26 cellular contexts compared by ENCODE assay signal in the genomic region with DNA sequence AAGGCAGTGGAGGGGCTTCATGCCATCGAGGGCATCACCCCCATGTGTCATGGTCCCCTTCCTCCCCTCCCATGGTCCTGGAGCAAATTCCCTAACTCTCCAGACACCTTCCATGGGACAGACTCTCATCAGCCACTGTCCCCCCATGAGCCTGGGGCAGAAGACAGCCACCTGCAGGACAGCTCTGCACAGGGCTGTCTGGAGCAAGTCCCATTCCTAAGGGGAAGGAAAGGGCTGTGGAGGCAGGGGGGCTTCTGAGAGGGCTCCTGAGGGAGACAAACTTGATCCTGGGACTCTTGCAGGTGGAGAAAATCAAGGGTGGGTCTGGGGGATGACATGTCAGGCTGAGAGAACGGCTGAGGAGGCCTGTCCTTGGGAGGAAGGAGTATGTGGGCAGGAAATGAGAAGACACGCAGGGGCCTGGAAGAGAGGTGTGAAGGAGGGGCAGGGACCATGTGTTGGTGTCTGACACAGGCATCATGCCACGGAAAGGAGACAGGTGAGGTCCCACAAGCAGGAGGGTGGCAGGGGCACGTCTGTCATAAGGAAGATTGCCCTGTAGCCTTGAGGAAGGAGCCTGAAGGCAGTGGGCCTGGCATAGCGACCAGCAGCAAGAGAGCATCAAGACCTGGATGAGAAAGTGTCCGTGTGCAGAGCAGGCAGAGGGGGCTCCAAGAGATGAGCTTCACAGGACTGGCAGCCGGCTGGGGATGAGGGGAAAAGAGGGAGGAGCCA. TPM values are rescaled to one million over a fixed set of nuclear protein-coding genes. Genes with fewer than 3 reads are reported as not detected.
DNase-seq lines count a peak whose midpoint lies in the region; ATAC-seq, FAIRE-seq and TF ChIP-seq lines count a peak whose summit lies in the region.
"Had no signal": no experiment of that assay in that cellular context is flagged by ENCODE, and none has a peak within 500 bp of the region (broad histone marks: within the 10 kb centered on the region; RNA-seq: fewer than 3 reads in every experiment).

No MANE protein-coding gene starts in this region.

- H3K27me3 ChIP-seq in Loucy (ENCODE audit: insufficient read depth, low read length, poor library complexity, severe bottlenecking): no peaks in the 10 kb centered on the region
- peaks cover 12 to 69% of the 10 kb centered on the region in 2 experiments; a peak in 4 of 5 replicates for H3K27me3 ChIP-seq in K562 (ENCODE audit: control insufficient read depth in 2 of 2, insufficient read depth in 2 of 2, low read length in 2 of 2)
- H3K27me3 ChIP-seq in neuronal stem cell (ENCODE audit: control insufficient read depth in 3 of 3, insufficient read depth in 3 of 3, low read depth in 1 of 3, low read length in 3 of 3): peaks cover 0 to 5% (median 0%) of the 10 kb centered on the region in 3 experiments
- no peaks in the 10 kb centered on the region for H3K27me3 ChIP-seq in gastroesophageal sphincter
- H3K27me3 ChIP-seq: neural progenitor cell, testis had no signal

- POLR2A ChIA-PET in K562 (lab: Yijun Ruan, JAX): interaction anchor here (0.7 kb wide), 1 partner anchor 21 kb away, joined by 3 read pairs; no protein-coding TSS in a partner anchor

- FAIRE-seq in K562 (lab: Jason Lieb, UNC): no peak

- intact Hi-C loops in K562 (cut with micrococcal nuclease) (loop anchor here (2.0 kb wide), 1 partner anchor 21 kb away; no protein-coding TSS in a partner anchor), Calu3 (cut with micrococcal nuclease; ENCODE audit: unreplicated experiment) (no loop called here)

- H3K4me2 ChIP-seq in Loucy (ENCODE audit: low read depth, low read length, poor library complexity, severe bottlenecking) (peak overlapping the region; percentile 48), K562 (ENCODE audit: insufficient read depth, low read length) (no peak overlapping the region), neuronal stem cell (ENCODE audit: insufficient read depth, low read length, poor library complexity, severe bottlenecking) (no peak overlapping the region)
- H3K4me2 ChIP-seq: neural progenitor cell had no signal

- in situ Hi-C loops in K562 (cut with MboI): no loop called here

- peak overlapping the region; percentile 45 for H2BK15ac ChIP-seq in neuronal stem cell (ENCODE audit: low read length)

- H2AK5ac ChIP-seq in neuronal stem cell (ENCODE audit: low read depth, low read length): no peak overlapping the region

- H4K91ac ChIP-seq in neuronal stem cell (ENCODE audit: low read depth, low read length, poor library complexity): no peak overlapping the region

- H3K14ac ChIP-seq in neuronal stem cell (ENCODE audit: low read length): peak overlapping the region; percentile 47

- peak overlapping the region; percentile 68 for H3K9ac ChIP-seq in Loucy (ENCODE audit: low read depth, low read length, poor library complexity, severe bottlenecking)
- H3K9ac ChIP-seq in K562 (ENCODE audit: insufficient read depth in 1 of 2, low read depth in 2 of 2, low read length in 2 of 2): no peak overlapping the region
- H3K9ac ChIP-seq in neuronal stem cell (ENCODE audit: low read depth, low read length, poor library complexity): no peak overlapping the region
- H3K9ac ChIP-seq: neural progenitor cell had no signal

- H2AFZ ChIP-seq in Loucy (ENCODE audit: low read length) (no peak overlapping the region), K562 (ENCODE audit: low read depth, low read length) (no peak overlapping the region), neuronal stem cell (ENCODE audit: low read length) (no peak overlapping the region)
- H2AFZ ChIP-seq: neural progenitor cell had no signal

- no peak overlapping the region for H2BK5ac ChIP-seq in neuronal stem cell (ENCODE audit: low read length)

- H3K79me2 ChIP-seq in Loucy (ENCODE audit: insufficient read depth, low read length): no peaks in the 10 kb centered on the region
- no peaks in the 10 kb centered on the region for H3K79me2 ChIP-seq in K562 (ENCODE audit: control insufficient read depth, insufficient read depth, low read length)

- H3K9me3 ChIP-seq in Loucy (ENCODE audit: insufficient read depth, low read depth, low read length): no peaks in the 10 kb centered on the region
- no peaks in the 10 kb centered on the region for H3K9me3 ChIP-seq in K562 (replicated peaks; ENCODE audit: control insufficient read depth, insufficient read depth, low read depth, low read length)
- peaks cover 0 to 2% of the 10 kb centered on the region in 2 donors for H3K9me3 ChIP-seq in neuronal stem cell (replicated peaks in 1 of 2; ENCODE audit: control insufficient read depth in 2 of 2, insufficient read depth in 1 of 2, low read depth in 1 of 2, low read length in 2 of 2)
- H3K9me3 ChIP-seq in gastroesophageal sphincter: no peaks in the 10 kb centered on the region
- H3K9me3 ChIP-seq: left ventricle myocardium inferior, testis had no signal

- H3K9me2 ChIP-seq in Loucy (replicated peaks; ENCODE audit: low read depth, low read length): no peaks in the 10 kb centered on the region

- TF ChIP-seq CTCF in Loucy (conservative IDR thresholded peaks at IDR 0.05; ENCODE audit: low read length) (no peak), K562 (IDR thresholded peaks at IDR 0.05 in 2 of 3, conservative IDR thresholded peaks at IDR 0.05 in 1 of 3; ENCODE audit: insufficient read depth in 2 of 3, low read depth in 1 of 3, low read length in 3 of 3) (no peak), gastroesophageal sphincter (IDR thresholded peaks at IDR 0.05) (no peak), Calu3 (IDR thresholded peaks at IDR 0.05; ENCODE audit: unreplicated experiment) (no peak)

- CTCF ChIA-PET in activated naive CD4-positive, alpha-beta T cell treated with anti-CD3 and anti-CD28 coated beads, Interleukin-2, amount 10 ng/mL, durations not matched to agents 7 days and 5 days (lab: Charles Lee): interaction anchor here (1.0 to 1.4 kb wide), 2 partner anchors 9 to 12 kb away, joined by 4 read pairs; no protein-coding TSS in a partner anchor
- CTCF ChIA-PET in K562 (lab: Yijun Ruan, JAX; ENCODE audit: low intra/inter-chr PET ratio): no interaction called here
- CTCF ChIA-PET in Calu3 (lab: Charles Lee): no interaction called here

- H2BK120ac ChIP-seq in neuronal stem cell (ENCODE audit: low read depth, low read length): no peak overlapping the region

- H3K36me3 ChIP-seq in Loucy (ENCODE audit: insufficient read depth, low read length) (no peaks in the 10 kb centered on the region), K562 (ENCODE audit: control insufficient read depth, insufficient read depth, low read length) (no peaks in the 10 kb centered on the region), neuronal stem cell (replicated peaks in 1 of 2; ENCODE audit: control insufficient read depth in 2 of 2, insufficient read depth in 2 of 2, low read length in 2 of 2) (no peaks in the 10 kb centered on the region), gastroesophageal sphincter (no peaks in the 10 kb centered on the region)
- H3K36me3 ChIP-seq: left ventricle myocardium inferior, neural progenitor cell had no signal

- H3K4me3 Mint-ChIP-seq in activated naive CD4-positive, alpha-beta T cell treated with anti-CD3 and anti-CD28 coated beads, Interleukin-2, amount 10 ng/mL, durations not matched to agents 7 days and 5 days: no peak overlapping the region
- no peak overlapping the region for H3K4me3 Mint-ChIP-seq in Calu3 (ENCODE audit: low read depth, unreplicated experiment)
- H3K4me3 Mint-ChIP-seq: activated B cell treated with CpG ODN at 0.5 μM for 24 hours, neural progenitor cell had no signal

- 0% methylated on average over 7 of the region's 8 CpGs for WGBS in K562 (ENCODE audit: insufficient coverage, low coverage, missing lambda C conversion rate)
- WGBS in neuronal stem cell (ENCODE audit: extremely low coverage in 2 of 2, insufficient read length in 2 of 2, insufficient replicate concordance in 1 of 2), 2 donors: no CpG with 5 or more reads among the region's 8 CpGs
- WGBS in gastroesophageal sphincter (ENCODE audit: low coverage in 1 of 2), 2 donors: 70 to 82% methylated on average over 6 to 7 of the region's 8 CpGs

- no peak overlapping the region for H3K4ac ChIP-seq in neuronal stem cell (ENCODE audit: low read length)

- H3K4me1 Mint-ChIP-seq in activated naive CD4-positive, alpha-beta T cell treated with anti-CD3 and anti-CD28 coated beads, Interleukin-2, amount 10 ng/mL, durations not matched to agents 7 days and 5 days: peaks cover 36% of the 10 kb centered on the region
- no peaks in the 10 kb centered on the region for H3K4me1 Mint-ChIP-seq in Calu3 (ENCODE audit: low read depth, unreplicated experiment)

- ATAC-seq in K562 (0 out of 3 replicates have a peak, but pooled peaks have one; percentile 50), gastroesophageal sphincter (no peak)

- no peak overlapping the region for H4K8ac ChIP-seq in neuronal stem cell (ENCODE audit: low read depth, low read length)

- H3K27ac ChIP-seq in K562 (ENCODE audit: extremely low read depth, low read depth, low read length): no peak overlapping the region
- no peak overlapping the region for H3K27ac ChIP-seq in neuronal stem cell (replicated peaks; ENCODE audit: low read length)
- no peak overlapping the region for H3K27ac ChIP-seq in gastroesophageal sphincter
- H3K27ac ChIP-seq: left ventricle myocardium inferior, neural progenitor cell, SK-N-MC, testis had no signal

- no peaks in the 10 kb centered on the region for H3K79me1 ChIP-seq in neuronal stem cell (ENCODE audit: low read depth, low read length)

- no peaks in the 10 kb centered on the region for H3K9me1 ChIP-seq in K562 (ENCODE audit: control insufficient read depth, insufficient read depth, low read length)

- no peaks in the 10 kb centered on the region for H3K9me3 Mint-ChIP-seq in activated naive CD4-positive, alpha-beta T cell treated with anti-CD3 and anti-CD28 coated beads, Interleukin-2, amount 10 ng/mL, durations not matched to agents 7 days and 5 days
- H3K9me3 Mint-ChIP-seq in Calu3 (ENCODE audit: low read depth, unreplicated experiment): no peaks in the 10 kb centered on the region
- H3K9me3 Mint-ChIP-seq: activated B cell treated with CpG ODN at 0.5 μM for 24 hours, neural progenitor cell had no signal

- no peaks in the 10 kb centered on the region for H3F3A ChIP-seq in Loucy (ENCODE audit: low read depth)

- H4K20me1 ChIP-seq in Loucy (ENCODE audit: insufficient read depth, low read length, poor library complexity, severe bottlenecking) (no peaks in the 10 kb centered on the region), K562 (replicated peaks; ENCODE audit: control insufficient read depth, insufficient read depth, low read length) (0 out of 2 replicates have a peak, but pooled peaks cover 17% of the 10 kb centered on the region)

- H3K27ac Mint-ChIP-seq in activated naive CD4-positive, alpha-beta T cell treated with anti-CD3 and anti-CD28 coated beads, Interleukin-2, amount 10 ng/mL, durations not matched to agents 7 days and 5 days: peak overlapping the region; percentile 53
- no peak overlapping the region for H3K27ac Mint-ChIP-seq in Calu3 (ENCODE audit: unreplicated experiment)
- H3K27ac Mint-ChIP-seq: activated B cell treated with CpG ODN at 0.5 μM for 24 hours, neural progenitor cell, progenitor cell of endocrine pancreas had no signal

- TF ChIP-seq EP300 in K562 (IDR thresholded peaks at IDR 0.05; ENCODE audit: low read length) (no peak), gastroesophageal sphincter (IDR thresholded peaks at IDR 0.05) (no peak)

- H3K4me1 ChIP-seq in Loucy (ENCODE audit: insufficient read depth, low read length, poor library complexity, severe bottlenecking) (peaks cover 43% of the 10 kb centered on the region), K562 (replicated peaks in 1 of 2; ENCODE audit: control insufficient read depth in 2 of 2, insufficient read depth in 2 of 2, low read length in 2 of 2) (no peaks in the 10 kb centered on the region; a peak in 1 of 5 replicates), neuronal stem cell (ENCODE audit: control insufficient read depth in 2 of 2, insufficient read depth in 1 of 2, low read depth in 1 of 2, low read length in 2 of 2) (peaks cover 0 to 3% of the 10 kb centered on the region in 2 donors), gastroesophageal sphincter (no peaks in the 10 kb centered on the region)
- H3K4me1 ChIP-seq: neural progenitor cell, testis had no signal

- H3K4me3 ChIP-seq in Loucy (ENCODE audit: low read length, poor library complexity, severe bottlenecking) (no peak overlapping the region), K562 (no peak overlapping the region), neuronal stem cell (ENCODE audit: low read length in 2 of 2) (no peak overlapping the region), gastroesophageal sphincter (no peak overlapping the region)
- H3K4me3 ChIP-seq: left ventricle myocardium inferior, neural progenitor cell, SK-N-MC, testis had no signal

- BruUV-seq in K562 (replicated peaks; lab: Mats Ljungman, UMichigan) (no TSS peak), Calu3 (replicated peaks; lab: Mats Ljungman, UMichigan) (no TSS peak)

- no peak for TF ChIP-seq POLR2A in K562 (conservative IDR thresholded peaks at IDR 0.05)
- no peak for TF ChIP-seq POLR2A in gastroesophageal sphincter (IDR thresholded peaks at IDR 0.05)

- H3K36me3 Mint-ChIP-seq in activated naive CD4-positive, alpha-beta T cell treated with anti-CD3 and anti-CD28 coated beads, Interleukin-2, amount 10 ng/mL, durations not matched to agents 7 days and 5 days: no peaks in the 10 kb centered on the region
- H3K36me3 Mint-ChIP-seq in Calu3 (ENCODE audit: insufficient read depth, unreplicated experiment): no peaks in the 10 kb centered on the region
- H3K36me3 Mint-ChIP-seq: neural progenitor cell had no signal

- TF ChIP-seq RAD21 in K562 (CRISPR knock-in tag; conservative IDR thresholded peaks at IDR 0.05 in 1 of 2, IDR thresholded peaks at IDR 0.05 in 1 of 2): no peak

- H2BK12ac ChIP-seq in neuronal stem cell (ENCODE audit: low read length): no peak overlapping the region

- DNase-seq in activated naive CD4-positive, alpha-beta T cell treated with anti-CD3 and anti-CD28 coated beads, Interleukin-2, amount 10 ng/mL, durations not matched to agents 7 days and 5 days: no peak
- no peak for DNase-seq in activated naive CD4-positive, alpha-beta T cell treated with anti-CD3 and anti-CD28 coated beads, Interleukin-2, amount 50 U/mL, for 16 hours
- DNase-seq in K562 (ENCODE audit: extremely low read depth in 1 of 4, low spot score in 3 of 4): no peak
- DNase-seq in neuronal stem cell (ENCODE audit: low spot score): no peak
- no peak for DNase-seq in NCI-H82 (lab: John Stamatoyannopoulos, UW)
- no peak for DNase-seq in Calu3
- DNase-seq: activated B cell treated with CpG ODN at 0.5 μM for 24 hours; activated effector memory CD4-positive, alpha-beta T cell treated with Interleukin-2 at 50 U/mL for 16 hours; aorta; central memory CD4-positive, alpha-beta T cell; GF-D8; left ventricle myocardium inferior; midbrain; NCI-H2171; NCI-H524; RPMI8226; T-helper 9 cell; testis had no signal

- H3K27me3 Mint-ChIP-seq in activated naive CD4-positive, alpha-beta T cell treated with anti-CD3 and anti-CD28 coated beads, Interleukin-2, amount 10 ng/mL, durations not matched to agents 7 days and 5 days: peaks cover 17% of the 10 kb centered on the region
- H3K27me3 Mint-ChIP-seq in Calu3 (ENCODE audit: unreplicated experiment): peaks cover 92% of the 10 kb centered on the region

- no peak overlapping the region for H3K18ac ChIP-seq in neuronal stem cell (ENCODE audit: low read length)

- H3K23ac ChIP-seq in neuronal stem cell (ENCODE audit: low read depth, low read length, poor library complexity): no peak overlapping the region

RNA-seq across cellular contexts. Expression of a gene that starts 14.4 kb away (rescaled TPM):
- not detected in 2 replicates for total RNA-seq in K562 (2011; cell fraction: chromatin; rRNA removed; ENCODE audit: low replicate concordance)
- total RNA-seq in K562 (2011; cell fraction: nucleolus; rRNA removed): not detected in 2 replicates
- total RNA-seq in K562 (2011; cell fraction: nucleoplasm; rRNA removed): not detected in 2 replicates
- total RNA-seq in K562 (2014; rRNA removed): not detected in 2 replicates
- not detected in 2 replicates for total RNA-seq in K562 (2014; rRNA removed; fragmentation: Illumina TruSeq; extraction: Trizol)
- total RNA-seq in K562 (2015; rRNA removed; fragmentation: Illumina TruSeq; extraction: Trizol): not detected in 2 replicates
- 0.11 TPM in 1 of 2 replicates, not detected in the other for total RNA-seq in K562 (2021)
- not detected in 2 replicates for polyA plus RNA-seq in K562 (2011; rRNA removed)
- polyA plus RNA-seq in K562 (2011; cell fraction: cytosol; rRNA removed): not detected in 2 replicates
- polyA plus RNA-seq in K562 (2011; cell fraction: nucleus; rRNA removed): not detected in 2 replicates
- polyA plus RNA-seq in K562 (2012): 0.03 and 0.19 TPM in 2 replicates
- not detected in 2 replicates for polyA plus RNA-seq in K562 (2014; fragmentation: Illumina TruSeq; extraction: Trizol)
- polyA plus RNA-seq in K562 (2014; fragmentation: Nextera tagmentation; extraction: Ambion mirVana): under 1 TPM; 0.03 to 0.20 TPM
- polyA plus RNA-seq in K562 (2014; rRNA removed): not detected in 2 replicates
- polyA minus RNA-seq in K562 (2011; rRNA and poly(A)+ RNA removed): not detected in 2 replicates
- polyA minus RNA-seq in K562 (2011; cell fraction: cytosol; rRNA and poly(A)+ RNA removed): not detected in 2 replicates
- polyA minus RNA-seq in K562 (2011; cell fraction: nucleus; rRNA and poly(A)+ RNA removed): not detected in 2 replicates
- 1.3 TPM for polyA plus RNA-seq in neuronal stem cell (2013, experiment 1 of 2)
- polyA plus RNA-seq in neuronal stem cell (2013, experiment 2 of 2): 1.5 TPM
- total RNA-seq in gastroesophageal sphincter: 10 to 100 TPM in 2 of 4 donors, 1 to 10 TPM in 2; 5.8 to 29.7 (median 10.8) TPM
- total RNA-seq in Calu3 (2022): not detected in 2 replicates
- total RNA-seq: activated B cell treated with CpG ODN at 0.5 μM for 24 hours, dermis microvascular lymphatic vessel endothelial cell, fibroblast of villous mesenchyme, H4, progenitor cell of endocrine pancreas had no signal

RNA-seq across cellular contexts. Expression of a gene that starts 36.7 kb away (rescaled TPM):
- 0.21 and 1.00 TPM in 2 replicates for total RNA-seq in K562 (2011; cell fraction: chromatin; rRNA removed; ENCODE audit: low replicate concordance)
- total RNA-seq in K562 (2011; cell fraction: nucleolus; rRNA removed): 1.0 and 1.6 TPM in 2 replicates
- total RNA-seq in K562 (2011; cell fraction: nucleoplasm; rRNA removed): 0.38 and 1.0 TPM in 2 replicates
- 0.54 and 0.69 TPM in 2 replicates for total RNA-seq in K562 (2014; rRNA removed)
- 0.18 and 0.22 TPM in 2 replicates for total RNA-seq in K562 (2014; rRNA removed; fragmentation: Illumina TruSeq; extraction: Trizol)
- 0.57 and 0.58 TPM in 2 replicates for total RNA-seq in K562 (2015; rRNA removed; fragmentation: Illumina TruSeq; extraction: Trizol)
- 0.11 and 0.27 TPM in 2 replicates for total RNA-seq in K562 (2021)
- 0.08 TPM in 1 of 2 replicates, not detected in the other for polyA plus RNA-seq in K562 (2011; rRNA removed)
- 0.18 TPM in 1 of 2 replicates, not detected in the other for polyA plus RNA-seq in K562 (2011; cell fraction: cytosol; rRNA removed)
- 0.08 TPM in 1 of 2 replicates, not detected in the other for polyA plus RNA-seq in K562 (2011; cell fraction: nucleus; rRNA removed)
- polyA plus RNA-seq in K562 (2012): 0.60 and 1.8 TPM in 2 replicates
- 0.48 TPM in 2 replicates for polyA plus RNA-seq in K562 (2014; fragmentation: Illumina TruSeq; extraction: Trizol)
- polyA plus RNA-seq in K562 (2014; fragmentation: Nextera tagmentation; extraction: Ambion mirVana): not detected
- polyA plus RNA-seq in K562 (2014; rRNA removed): 0.27 and 0.54 TPM in 2 replicates
- polyA minus RNA-seq in K562 (2011; rRNA and poly(A)+ RNA removed): 0.09 and 0.14 TPM in 2 replicates
- polyA minus RNA-seq in K562 (2011; cell fraction: cytosol; rRNA and poly(A)+ RNA removed): not detected in 2 replicates
- polyA minus RNA-seq in K562 (2011; cell fraction: nucleus; rRNA and poly(A)+ RNA removed): not detected in 2 replicates
- not detected for polyA plus RNA-seq in neuronal stem cell (2013, experiment 1 of 2)
- polyA plus RNA-seq in neuronal stem cell (2013, experiment 2 of 2): not detected
- total RNA-seq in gastroesophageal sphincter: not detected
- not detected in 2 replicates for total RNA-seq in Calu3 (2022)
- total RNA-seq: activated B cell treated with CpG ODN at 0.5 μM for 24 hours, aorta, dermis microvascular lymphatic vessel endothelial cell, fibroblast of villous mesenchyme, H4, left ventricle myocardium inferior, progenitor cell of endocrine pancreas had no signal
- polyA plus RNA-seq: aorta had no signal
